In genomic region chr10:123890246-123890645, GRCh38 we compare ENCODE assay signal across 1 cellular context.
TF ChIP-seq lines count a peak whose summit lies in the region.

No MANE protein-coding gene starts in this region.

TF ChIP-seq in H1, 55 proteins besides CTCF, POLR2A, EP300 and RAD21 (continued from another document):
- TF ChIP-seq USF2 (IDR thresholded peaks at IDR 0.05; ENCODE audit: low read length) (no peak), NRF1 (IDR thresholded peaks at IDR 0.05; ENCODE audit: low read depth, low read length) (no peak), EZH2 (IDR thresholded peaks at IDR 0.05; ENCODE audit: low read depth, low read length, severe bottlenecking) (no peak), SAP30 (IDR thresholded peaks at IDR 0.05; ENCODE audit: insufficient read depth, insufficient replicate concordance, low read length) (no peak), RFX5 (IDR thresholded peaks at IDR 0.05; ENCODE audit: borderline replicate concordance, low read depth, low read length) (no peak), TBP (IDR thresholded peaks at IDR 0.05; ENCODE audit: low read depth, low read length) (no peak), POLR2AphosphoS5 (IDR thresholded peaks at IDR 0.05; ENCODE audit: low read depth, low read length) (no peak), CEBPB (IDR thresholded peaks at IDR 0.05; ENCODE audit: low read depth, low read length) (no peak), CTBP2 (IDR thresholded peaks at IDR 0.05; ENCODE audit: borderline replicate concordance, insufficient read depth, insufficient read length, low read length) (no peak), POU5F1 (IDR thresholded peaks at IDR 0.05; ENCODE audit: low read depth, low read length) (no peak), JUND (IDR thresholded peaks at IDR 0.05; ENCODE audit: low read length) (no peak), CHD1 (IDR thresholded peaks at IDR 0.05; ENCODE audit: low read depth, low read length) (no peak), TAF1 (IDR thresholded peaks at IDR 0.05; ENCODE audit: low read depth, low read length) (no peak), RXRA (IDR thresholded peaks at IDR 0.05; ENCODE audit: insufficient read depth, low read depth, low read length) (no peak)
TF ChIP-seq in H1: peak in this region for 0.
